In the genomic region with DNA sequence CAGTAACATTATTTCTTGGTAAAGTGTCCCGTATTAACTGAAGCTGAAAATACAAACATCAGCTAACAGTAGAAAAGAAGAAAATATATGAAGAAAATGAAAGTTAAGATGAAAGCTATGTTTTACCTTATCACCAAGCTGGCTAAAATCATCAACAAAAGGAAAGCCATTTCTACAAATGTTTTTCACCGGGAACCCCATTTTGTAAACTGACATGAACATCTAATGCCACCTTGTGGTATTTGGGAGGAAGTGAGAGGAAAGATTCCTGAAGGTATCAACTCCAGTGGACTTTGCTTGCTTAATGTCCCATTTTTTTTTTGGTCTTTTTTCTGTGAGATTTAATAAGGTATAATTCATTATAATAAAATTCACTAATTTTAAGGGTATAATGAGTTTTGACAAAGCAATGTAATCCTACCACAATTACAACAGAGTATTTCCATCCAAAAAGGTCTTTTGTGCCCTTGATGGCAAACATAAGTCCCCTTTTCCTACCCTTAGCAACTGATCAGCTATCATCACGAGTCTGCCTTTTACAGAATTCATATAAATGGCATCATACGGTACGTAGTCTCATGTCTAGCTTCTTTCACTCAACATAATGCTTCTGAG, we compare ENCODE assay signal across 8 cellular contexts. TPM values are rescaled to one million over a fixed set of nuclear protein-coding genes. Genes with fewer than 3 reads are reported as not detected.
DNase-seq lines count a peak whose midpoint lies in the region; ATAC-seq and TF ChIP-seq lines count a peak whose summit lies in the region.

No MANE protein-coding gene starts in this region.

- no peaks in the 10 kb centered on the region for H3K9me3 Mint-ChIP-seq in CD8-positive, alpha-beta T cell
- H3K9me3 Mint-ChIP-seq in activated T-cell treated with anti-CD3 and anti-CD28 coated beads, Interleukin-2, amount 50 U/mL, for 4 hours = no peaks in the 10 kb centered on the region

- peak; percentile 34 for ATAC-seq in CD8-positive, alpha-beta T cell
- ATAC-seq in activated T-cell treated with anti-CD3 and anti-CD28 coated beads, Interleukin-2, amount 50 U/mL, for 4 hours = no peak

- 52% methylated on average over 5 of the region's 5 CpGs for WGBS in liver

- H3K27ac ChIP-seq in CD8-positive, alpha-beta T cell (ENCODE audit: low read depth, low read length) = no peak overlapping the region
- peak overlapping the region in 1 of 2 donors; percentile 46 for H3K27ac ChIP-seq in liver (ENCODE audit: low read depth in 1 of 2, low read length in 2 of 2)
- H3K27ac ChIP-seq in uterus = peak overlapping the region; percentile 43 to 64

- TF ChIP-seq RAD21 in liver (IDR thresholded peaks at IDR 0.05) = peak; percentile 86

- CTCF ChIA-PET in CD8-positive, alpha-beta T cell (lab: Charles Lee) = interaction anchor here (0.7 to 1.7 kb wide), 18 partner anchors 10 to 446 kb away, joined by 3 to 12 read pairs (median 4); no protein-coding TSS in a partner anchor

- H3K36me3 ChIP-seq in CD8-positive, alpha-beta T cell (ENCODE audit: insufficient read depth, low read length) = peaks cover 25% of the 10 kb centered on the region
- peaks cover 18% of the 10 kb centered on the region for H3K36me3 ChIP-seq in H7 (replicated peaks; ENCODE audit: control insufficient read depth, insufficient read depth, low read length)
- peaks cover 14 to 33% (median 21%) of the 10 kb centered on the region in 4 donors for H3K36me3 ChIP-seq in liver (ENCODE audit: control insufficient read depth in 4 of 4, insufficient read depth in 3 of 4, low read depth in 1 of 4, low read length in 3 of 4)
- H3K36me3 ChIP-seq in uterus = no peaks in the 10 kb centered on the region

- POLR2A ChIA-PET in CD8-positive, alpha-beta T cell (lab: Charles Lee) = no interaction called here

- H3K27me3 Mint-ChIP-seq in CD8-positive, alpha-beta T cell (ENCODE audit: low read depth) = no peaks in the 10 kb centered on the region
- no peaks in the 10 kb centered on the region for H3K27me3 Mint-ChIP-seq in activated T-cell treated with anti-CD3 and anti-CD28 coated beads, Interleukin-2, amount 50 U/mL, for 4 hours (ENCODE audit: low read depth)

- no peak for TF ChIP-seq CTCF in CD8-positive, alpha-beta T cell (IDR thresholded peaks at IDR 0.05)
- TF ChIP-seq CTCF in cardiac fibroblast (IDR thresholded peaks at IDR 0.05; ENCODE audit: low read depth, low read length) (peak; percentile 80), liver (IDR thresholded peaks at IDR 0.05; ENCODE audit: low read depth, low read length, missing input control) (peak; percentile 71), uterus (IDR thresholded peaks at IDR 0.05) (peak; percentile 77 to 89 (median 82))

- H3K9ac ChIP-seq in liver (ENCODE audit: low read depth in 1 of 2, low read length in 2 of 2) = no peak overlapping the region

- peaks cover 6% of the 10 kb centered on the region for H3K4me1 ChIP-seq in CD8-positive, alpha-beta T cell (ENCODE audit: insufficient read depth, low read length)
- peaks cover 3 to 25% (median 20%) of the 10 kb centered on the region in 4 donors for H3K4me1 ChIP-seq in liver (ENCODE audit: control insufficient read depth in 4 of 4, insufficient read depth in 4 of 4, low read length in 3 of 4)
- peaks cover 0 to 5% of the 10 kb centered on the region in 2 donors for H3K4me1 ChIP-seq in uterus

- no peaks in the 10 kb centered on the region for H3K9me3 ChIP-seq in CD8-positive, alpha-beta T cell (ENCODE audit: low read length)
- H3K9me3 ChIP-seq in liver (ENCODE audit: control insufficient read depth in 4 of 4, low read length in 3 of 4) = no peaks in the 10 kb centered on the region
- H3K9me3 ChIP-seq in uterus = no peaks in the 10 kb centered on the region

- H3K4me3 ChIP-seq in CD8-positive, alpha-beta T cell (ENCODE audit: low read depth, low read length) = no peak overlapping the region
- H3K4me3 ChIP-seq in H7 (ENCODE audit: insufficient read depth, low read depth, low read length) (no peak overlapping the region), cardiac fibroblast (replicated peaks in 1 of 2; ENCODE audit: low read depth in 2 of 2, low read length in 2 of 2) (peak overlapping the region in 1 of 2 donors; percentile 18), liver (ENCODE audit: low read depth in 1 of 3, low read length in 3 of 3) (no peak overlapping the region), uterus (peak overlapping the region in 1 of 2 donors; percentile 25)

- peak overlapping the region; percentile 35 for H3K27ac Mint-ChIP-seq in CD8-positive, alpha-beta T cell

- DNase-seq in CD8-positive, alpha-beta T cell = no peak
- peak; percentile 51 for DNase-seq in H7
- DNase-seq in NCI-H82 (lab: John Stamatoyannopoulos, UW) = peak; percentile 67
- peak; percentile 82 for DNase-seq in cardiac fibroblast (ENCODE audit: low read depth in 2 of 2)
- DNase-seq in uterus = no peak
- DNase-seq in stimulated activated CD4-positive, alpha-beta T cell treated with anti-CD3 and anti-CD28 coated beads, Interleukin-4, amount 100 ng/mL, for 24 hours = no peak
- no peak for DNase-seq in activated T-cell treated with anti-CD3 and anti-CD28 coated beads, Interleukin-2, amount 50 U/mL, for 4 hours

- peaks cover 59% of the 10 kb centered on the region for H3K36me3 Mint-ChIP-seq in CD8-positive, alpha-beta T cell
- peaks cover 18% of the 10 kb centered on the region for H3K36me3 Mint-ChIP-seq in activated T-cell treated with anti-CD3 and anti-CD28 coated beads, Interleukin-2, amount 50 U/mL, for 4 hours (ENCODE audit: insufficient read depth)

- no peak for TF ChIP-seq POLR2A in uterus (IDR thresholded peaks at IDR 0.05)

- intact Hi-C loops in CD8-positive, alpha-beta T cell (cut with DNase I, micrococcal nuclease) = loop anchor here (1.0 to 2.0 kb wide), 2 partner anchors 95 to 143 kb away; no protein-coding TSS in a partner anchor
- intact Hi-C loops in uterus (cut with DNase I; ENCODE audit: low total_unique reads) = loop anchor here (5.0 kb wide), 1 partner anchor 84 kb away; no protein-coding TSS in a partner anchor

- H3K27me3 ChIP-seq in CD8-positive, alpha-beta T cell (ENCODE audit: insufficient read depth, low read length) = no peaks in the 10 kb centered on the region
- no peaks in the 10 kb centered on the region for H3K27me3 ChIP-seq in H7 (ENCODE audit: control insufficient read depth, insufficient read depth, low read length)
- no peaks in the 10 kb centered on the region for H3K27me3 ChIP-seq in liver (ENCODE audit: control insufficient read depth in 4 of 4, insufficient read depth in 4 of 4, low read length in 3 of 4)
- no peaks in the 10 kb centered on the region for H3K27me3 ChIP-seq in uterus

- H3K4me3 Mint-ChIP-seq in CD8-positive, alpha-beta T cell = peak overlapping the region; percentile 39
- H3K4me3 Mint-ChIP-seq in activated T-cell treated with anti-CD3 and anti-CD28 coated beads, Interleukin-2, amount 50 U/mL, for 4 hours = no peak overlapping the region

- peaks cover 20% of the 10 kb centered on the region for H3K4me1 Mint-ChIP-seq in CD8-positive, alpha-beta T cell (ENCODE audit: low read depth)
- peaks cover 9% of the 10 kb centered on the region for H3K4me1 Mint-ChIP-seq in activated T-cell treated with anti-CD3 and anti-CD28 coated beads, Interleukin-2, amount 50 U/mL, for 4 hours (ENCODE audit: low read depth)

TF ChIP-seq in liver, 16 proteins besides CTCF, POLR2A, EP300 and RAD21 (continues in another document):
- TF ChIP-seq SP1 (IDR thresholded peaks at IDR 0.05) (no peak), FOXA2 (IDR thresholded peaks at IDR 0.05) (no peak), RXRA (IDR thresholded peaks at IDR 0.05) (no peak)
- TF ChIP-seq, protein P1, sequence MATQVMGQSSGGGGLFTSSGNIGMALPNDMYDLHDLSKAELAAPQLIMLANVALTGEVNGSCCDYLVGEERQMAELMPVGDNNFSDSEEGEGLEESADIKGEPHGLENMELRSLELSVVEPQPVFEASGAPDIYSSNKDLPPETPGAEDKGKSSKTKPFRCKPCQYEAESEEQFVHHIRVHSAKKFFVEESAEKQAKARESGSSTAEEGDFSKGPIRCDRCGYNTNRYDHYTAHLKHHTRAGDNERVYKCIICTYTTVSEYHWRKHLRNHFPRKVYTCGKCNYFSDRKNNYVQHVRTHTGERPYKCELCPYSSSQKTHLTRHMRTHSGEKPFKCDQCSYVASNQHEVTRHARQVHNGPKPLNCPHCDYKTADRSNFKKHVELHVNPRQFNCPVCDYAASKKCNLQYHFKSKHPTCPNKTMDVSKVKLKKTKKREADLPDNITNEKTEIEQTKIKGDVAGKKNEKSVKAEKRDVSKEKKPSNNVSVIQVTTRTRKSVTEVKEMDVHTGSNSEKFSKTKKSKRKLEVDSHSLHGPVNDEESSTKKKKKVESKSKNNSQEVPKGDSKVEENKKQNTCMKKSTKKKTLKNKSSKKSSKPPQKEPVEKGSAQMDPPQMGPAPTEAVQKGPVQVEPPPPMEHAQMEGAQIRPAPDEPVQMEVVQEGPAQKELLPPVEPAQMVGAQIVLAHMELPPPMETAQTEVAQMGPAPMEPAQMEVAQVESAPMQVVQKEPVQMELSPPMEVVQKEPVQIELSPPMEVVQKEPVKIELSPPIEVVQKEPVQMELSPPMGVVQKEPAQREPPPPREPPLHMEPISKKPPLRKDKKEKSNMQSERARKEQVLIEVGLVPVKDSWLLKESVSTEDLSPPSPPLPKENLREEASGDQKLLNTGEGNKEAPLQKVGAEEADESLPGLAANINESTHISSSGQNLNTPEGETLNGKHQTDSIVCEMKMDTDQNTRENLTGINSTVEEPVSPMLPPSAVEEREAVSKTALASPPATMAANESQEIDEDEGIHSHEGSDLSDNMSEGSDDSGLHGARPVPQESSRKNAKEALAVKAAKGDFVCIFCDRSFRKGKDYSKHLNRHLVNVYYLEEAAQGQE (IDR thresholded peaks at IDR 0.05) = no peak

RNA-seq across cellular contexts. Expression of gene SDHB, which starts 7.7 kb away (rescaled TPM):
- 10 to 100 TPM; 66.2 to 71.8 TPM for total RNA-seq in CD8-positive, alpha-beta T cell
- 225 and 238 TPM in 2 replicates for total RNA-seq in H7 (2014; rRNA removed; shearing (Covaris generic))
- total RNA-seq in liver (100 to 1,000 TPM in 1 of 2 donors, 10 to 100 TPM in 1; 73.9 to 138 TPM), uterus (100 to 1,000 TPM in 1 of 4 donors, 10 to 100 TPM in 3; 53.0 to 152 (median 74.7) TPM)
- 100 to 1,000 TPM; 206 to 279 TPM for polyA plus RNA-seq in liver
- total RNA-seq in activated T-cell treated with anti-CD3 and anti-CD28 coated beads, Interleukin-2, amount 50 U/mL, for 4 hours = 100 to 1,000 TPM; 159 to 179 (median 176) TPM

RNA-seq across cellular contexts. Expression of gene ATP13A2, which starts 34.4 kb away (rescaled TPM):
- total RNA-seq in CD8-positive, alpha-beta T cell = 10 to 100 TPM; 23.4 to 24.2 TPM
- 128 and 162 TPM in 2 replicates for total RNA-seq in H7 (2014; rRNA removed; shearing (Covaris generic))
- total RNA-seq in liver (10 to 100 TPM in 1 of 2 donors, 1 to 10 TPM in 1; 9.9 to 12.2 TPM), uterus (10 to 100 TPM in 3 of 4 donors, 1 to 10 TPM in 1; 8.5 to 31.4 (median 19.7) TPM)
- 1 to 10 TPM; 2.4 to 6.3 TPM for polyA plus RNA-seq in liver
- 10 to 100 TPM; 48.0 to 55.1 (median 48.3) TPM for total RNA-seq in activated T-cell treated with anti-CD3 and anti-CD28 coated beads, Interleukin-2, amount 50 U/mL, for 4 hours

Comparison
In these comparisons a context has a peak if more than half of its experiments do, and no peak if none do; other contexts are left out.
1. DNase-seq: peak in H7 (single experiment), NCI-H82 (single experiment) and cardiac fibroblast (2 of 2); none in CD8-positive, alpha-beta T cell (0 of 7), uterus (0 of 2), stimulated activated CD4-positive, alpha-beta T cell treated with anti-CD3 and anti-CD28 coated beads, Interleukin-4, amount 100 ng/mL, for 24 hours (single experiment) and activated T-cell treated with anti-CD3 and anti-CD28 coated beads, Interleukin-2, amount 50 U/mL, for 4 hours (single experiment).